Comparison of ENCODE assay signal across 8 cellular contexts in the genomic region with DNA sequence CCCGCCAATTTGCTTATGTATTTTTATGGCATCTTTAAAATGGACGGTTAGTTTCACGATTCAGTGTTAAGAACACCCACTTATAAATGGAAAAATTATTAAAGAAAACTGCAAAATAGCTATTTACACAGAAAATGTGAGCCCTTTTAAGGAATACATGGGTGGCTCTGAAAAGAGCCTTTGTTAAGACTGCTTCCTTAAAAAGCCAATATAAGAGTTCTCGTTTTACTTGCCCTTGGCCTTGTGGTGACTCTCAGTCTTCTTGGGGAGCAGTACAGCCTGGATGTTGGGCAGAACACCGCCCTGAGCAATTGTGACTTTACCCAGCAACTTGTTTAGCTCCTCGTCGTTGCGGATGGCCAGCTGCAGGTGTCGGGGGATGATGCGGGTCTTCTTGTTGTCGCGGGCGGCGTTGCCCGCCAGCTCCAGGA.
DNase-seq lines count a peak whose midpoint lies in the region; ATAC-seq and TF ChIP-seq lines count a peak whose summit lies in the region.

No MANE protein-coding gene starts in this region.

- CTCF ChIA-PET in activated CD8-positive, alpha-beta memory T cell treated with anti-CD3 and anti-CD28 coated beads, Interleukin-2, amount 10 ng/mL, durations not matched to agents 7 days and 5 days (lab: Charles Lee), result interaction anchor here (0.7 to 4.5 kb wide), 17 partner anchors 10 to 165 kb away, joined by 3 to 35 read pairs (median 5); a partner anchor contains a TSS
- CTCF ChIA-PET in activated CD4-positive, alpha-beta memory T cell treated with anti-CD3 and anti-CD28 coated beads, Interleukin-2, amount 10 ng/mL, durations not matched to agents 7 days and 5 days (lab: Charles Lee), result interaction anchor here (1.0 to 5.2 kb wide), 15 partner anchors 11 to 176 kb away, joined by 3 to 42 read pairs (median 8); a partner anchor contains a TSS

- H3K36me3 Mint-ChIP-seq in activated CD8-positive, alpha-beta memory T cell treated with anti-CD3 and anti-CD28 coated beads, Interleukin-2, amount 10 ng/mL, durations not matched to agents 7 days and 5 days, result peaks cover 26% of the 10 kb centered on the region
- peaks cover 30% of the 10 kb centered on the region for H3K36me3 Mint-ChIP-seq in activated CD4-positive, alpha-beta memory T cell treated with anti-CD3 and anti-CD28 coated beads, Interleukin-2, amount 10 ng/mL, durations not matched to agents 7 days and 5 days (ENCODE audit: low read depth)

- H3K27ac ChIP-seq in heart right ventricle, result peak overlapping the region; percentile 2 to 93 (median 88)

- 0 to 1% methylated on average over 15 of the region's 15 CpGs for WGBS in heart right ventricle, 2 donors

- DNase-seq in activated CD8-positive, alpha-beta memory T cell treated with anti-CD3 and anti-CD28 coated beads, Interleukin-2, amount 10 ng/mL, durations not matched to agents 7 days and 5 days, result no peak
- DNase-seq in activated CD8-positive, alpha-beta memory T cell treated with anti-CD3 and anti-CD28 coated beads, Interleukin-2, amount 50 U/mL, for 4 hours, result no peak
- no peak for DNase-seq in activated CD4-positive, alpha-beta memory T cell treated with anti-CD3 and anti-CD28 coated beads, Interleukin-2, amount 10 ng/mL, durations not matched to agents 7 days and 5 days
- no peak for DNase-seq in heart right ventricle
- no peak for DNase-seq in H4 (ENCODE audit: low spot score)
- DNase-seq in COLO668 (lab: John Stamatoyannopoulos, UW; ENCODE audit: unreplicated experiment), result no peak

- intact Hi-C loops in heart right ventricle (cut with DNase I), result loop anchor here in 5 of 10 donors (2.0 to 10.0 kb wide), 8 partner anchors 41 to 336 kb away; a partner anchor contains a TSS

- H3K27me3 ChIP-seq in heart right ventricle (peaks cover 0 to 44% (median 0%) of the 10 kb centered on the region in 7 donors), skeletal muscle satellite cell (ENCODE audit: control insufficient read depth, insufficient read depth, low read length) (peaks cover 17% of the 10 kb centered on the region)

- peak; percentile 5 for ATAC-seq in activated CD8-positive, alpha-beta memory T cell treated with anti-CD3 and anti-CD28 coated beads, Interleukin-2, amount 10 ng/mL, durations not matched to agents 7 days and 5 days
- ATAC-seq in HG03520 (IDR thresholded peaks at IDR 0.05; ENCODE audit: unreplicated experiment) (peak; percentile 0), heart right ventricle (peak; percentile 6 to 38 (median 16))

- peaks cover 0 to 59% (median 30%) of the 10 kb centered on the region in 9 donors for H3K4me1 ChIP-seq in heart right ventricle
- peaks cover 14% of the 10 kb centered on the region for H3K4me1 ChIP-seq in skeletal muscle satellite cell (ENCODE audit: control insufficient read depth, insufficient read depth, low read length)

- no peaks in the 10 kb centered on the region for H3K9me3 Mint-ChIP-seq in activated CD8-positive, alpha-beta memory T cell treated with anti-CD3 and anti-CD28 coated beads, Interleukin-2, amount 10 ng/mL, durations not matched to agents 7 days and 5 days (ENCODE audit: low read depth)
- no peaks in the 10 kb centered on the region for H3K9me3 Mint-ChIP-seq in activated CD4-positive, alpha-beta memory T cell treated with anti-CD3 and anti-CD28 coated beads, Interleukin-2, amount 10 ng/mL, durations not matched to agents 7 days and 5 days

- H3K36me3 ChIP-seq in heart right ventricle (no peaks in the 10 kb centered on the region), skeletal muscle satellite cell (ENCODE audit: insufficient read depth, low read length) (no peaks in the 10 kb centered on the region)

- H3K4me3 ChIP-seq in heart right ventricle (peak overlapping the region; percentile 45 to 75 (median 62)), skeletal muscle satellite cell (ENCODE audit: low read length) (peak overlapping the region; percentile 79)

- POLR2A ChIA-PET in activated CD4-positive, alpha-beta memory T cell treated with anti-CD3 and anti-CD28 coated beads, Interleukin-2, amount 10 ng/mL, durations not matched to agents 7 days and 5 days (lab: Charles Lee), result interaction anchor here (0.6 to 20.8 kb wide), 41 partner anchors 12 to 1695 kb away, joined by 3 to 1293 read pairs (median 46); a partner anchor contains a TSS

- no peak for TF ChIP-seq CTCF in heart right ventricle (IDR thresholded peaks at IDR 0.05)

- peak overlapping the region; percentile 87 for H3K4me3 Mint-ChIP-seq in activated CD8-positive, alpha-beta memory T cell treated with anti-CD3 and anti-CD28 coated beads, Interleukin-2, amount 10 ng/mL, durations not matched to agents 7 days and 5 days
- H3K4me3 Mint-ChIP-seq in activated CD4-positive, alpha-beta memory T cell treated with anti-CD3 and anti-CD28 coated beads, Interleukin-2, amount 10 ng/mL, durations not matched to agents 7 days and 5 days, result peak overlapping the region; percentile 93

- peak overlapping the region; percentile 98 for H3K27ac Mint-ChIP-seq in activated CD8-positive, alpha-beta memory T cell treated with anti-CD3 and anti-CD28 coated beads, Interleukin-2, amount 10 ng/mL, durations not matched to agents 7 days and 5 days
- H3K27ac Mint-ChIP-seq in activated CD4-positive, alpha-beta memory T cell treated with anti-CD3 and anti-CD28 coated beads, Interleukin-2, amount 10 ng/mL, durations not matched to agents 7 days and 5 days, result peak overlapping the region; percentile 96

- H3K9ac ChIP-seq in skeletal muscle satellite cell (ENCODE audit: low read depth, low read length), result peak overlapping the region; percentile 72

- H3K4me1 Mint-ChIP-seq in activated CD8-positive, alpha-beta memory T cell treated with anti-CD3 and anti-CD28 coated beads, Interleukin-2, amount 10 ng/mL, durations not matched to agents 7 days and 5 days, result peaks cover 45% of the 10 kb centered on the region
- H3K4me1 Mint-ChIP-seq in activated CD4-positive, alpha-beta memory T cell treated with anti-CD3 and anti-CD28 coated beads, Interleukin-2, amount 10 ng/mL, durations not matched to agents 7 days and 5 days, result peaks cover 40% of the 10 kb centered on the region

- peak overlapping the region; percentile 87 for H3K4me2 ChIP-seq in skeletal muscle satellite cell (ENCODE audit: low read length)

- H3K9me3 ChIP-seq in heart right ventricle (no peaks in the 10 kb centered on the region), skeletal muscle satellite cell (replicated peaks; ENCODE audit: low read length) (no peaks in the 10 kb centered on the region)

- no peaks in the 10 kb centered on the region for H3K27me3 Mint-ChIP-seq in activated CD8-positive, alpha-beta memory T cell treated with anti-CD3 and anti-CD28 coated beads, Interleukin-2, amount 10 ng/mL, durations not matched to agents 7 days and 5 days
- no peaks in the 10 kb centered on the region for H3K27me3 Mint-ChIP-seq in activated CD4-positive, alpha-beta memory T cell treated with anti-CD3 and anti-CD28 coated beads, Interleukin-2, amount 10 ng/mL, durations not matched to agents 7 days and 5 days
